1 cellular context compared by ENCODE assay signal in genomic region chr17:36213695-36214094, GRCh38.
TF ChIP-seq lines count a peak whose summit lies in the region.

No MANE protein-coding gene starts in this region.

TF ChIP-seq in IMR-90, 13 proteins besides CTCF, POLR2A, EP300 and RAD21 (continued from another document):
- TF ChIP-seq USF2 (IDR thresholded peaks at IDR 0.05; ENCODE audit: low read depth, low read length) (no peak), BHLHE40 (IDR thresholded peaks at IDR 0.05; ENCODE audit: low read depth, low read length) (no peak), MAFK (IDR thresholded peaks at IDR 0.05; ENCODE audit: low read depth, low read length) (no peak), RCOR1 (IDR thresholded peaks at IDR 0.05; ENCODE audit: insufficient replicate concordance, low read length) (no peak), RFX5 (IDR thresholded peaks at IDR 0.05; ENCODE audit: low read depth, low read length) (no peak), NFE2L2 (IDR thresholded peaks at IDR 0.05; ENCODE audit: low read depth, low read length) (no peak), CEBPB (IDR thresholded peaks at IDR 0.05; ENCODE audit: low read depth, low read length) (no peak)
- TF ChIP-seq, protein P1, sequence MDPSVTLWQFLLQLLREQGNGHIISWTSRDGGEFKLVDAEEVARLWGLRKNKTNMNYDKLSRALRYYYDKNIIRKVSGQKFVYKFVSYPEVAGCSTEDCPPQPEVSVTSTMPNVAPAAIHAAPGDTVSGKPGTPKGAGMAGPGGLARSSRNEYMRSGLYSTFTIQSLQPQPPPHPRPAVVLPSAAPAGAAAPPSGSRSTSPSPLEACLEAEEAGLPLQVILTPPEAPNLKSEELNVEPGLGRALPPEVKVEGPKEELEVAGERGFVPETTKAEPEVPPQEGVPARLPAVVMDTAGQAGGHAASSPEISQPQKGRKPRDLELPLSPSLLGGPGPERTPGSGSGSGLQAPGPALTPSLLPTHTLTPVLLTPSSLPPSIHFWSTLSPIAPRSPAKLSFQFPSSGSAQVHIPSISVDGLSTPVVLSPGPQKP (IDR thresholded peaks at IDR 0.05; ENCODE audit: borderline replicate concordance, low read depth, low read length): no peak
